11 cellular contexts compared by ENCODE assay signal in the genomic region with DNA sequence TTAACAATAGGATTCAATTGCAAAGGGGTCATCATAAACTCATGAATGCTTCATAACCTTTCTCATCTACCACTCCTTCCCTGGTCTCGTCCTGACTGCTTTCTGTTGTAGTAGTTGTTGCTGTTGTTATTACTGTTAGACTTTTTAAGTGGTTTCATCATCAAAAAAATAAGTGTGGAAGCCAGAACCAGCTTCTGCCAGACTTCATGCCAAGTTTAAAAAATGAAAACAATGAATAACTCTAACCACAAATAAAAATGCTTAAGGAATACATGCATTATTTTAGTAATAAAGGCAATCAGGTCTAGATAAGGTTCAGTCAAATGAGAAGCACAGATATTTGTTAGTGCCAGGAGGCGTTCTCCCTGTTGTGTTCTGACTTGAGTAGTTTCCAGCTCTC.
"Had no signal": no experiment of that assay in that cellular context is flagged by ENCODE, and none has a peak within 500 bp of the region (broad histone marks: within the 10 kb centered on the region; RNA-seq: fewer than 3 reads in every experiment).

No MANE protein-coding gene starts in this region.

- FAIRE-seq: colon, pancreas had no signal

- H3K27me3 ChIP-seq: pancreas had no signal

- H3K36me3 ChIP-seq: pancreas had no signal

- H3K4me3 Mint-ChIP-seq: activated B cell treated with CpG ODN at 0.5 μM for 24 hours; activated naive CD8-positive, alpha-beta T cell; naive thymus-derived CD4-positive, alpha-beta T cell; stimulated activated effector memory CD8-positive, alpha-beta T cell treated with anti-CD3 and anti-CD28 coated beads, Interleukin-12 subunit alpha, Interleukin-12 subunit beta, amount 100 ng/mL, for 72 hours had no signal

- H3K4me3 ChIP-seq: mucosa of descending colon, pancreas had no signal

- H3K27ac Mint-ChIP-seq: activated B cell treated with CpG ODN at 0.5 μM for 24 hours; activated naive CD8-positive, alpha-beta T cell; naive thymus-derived CD4-positive, alpha-beta T cell; stimulated activated effector memory CD8-positive, alpha-beta T cell treated with anti-CD3 and anti-CD28 coated beads, Interleukin-12 subunit alpha, Interleukin-12 subunit beta, amount 100 ng/mL, for 72 hours had no signal

- H3K27me3 Mint-ChIP-seq: activated B cell treated with CpG ODN at 0.5 μM for 24 hours; activated naive CD8-positive, alpha-beta T cell; naive thymus-derived CD4-positive, alpha-beta T cell had no signal

- H3K4me1 Mint-ChIP-seq: activated B cell treated with CpG ODN at 0.5 μM for 24 hours; naive thymus-derived CD4-positive, alpha-beta T cell; stimulated activated effector memory CD8-positive, alpha-beta T cell treated with anti-CD3 and anti-CD28 coated beads, Interleukin-12 subunit alpha, Interleukin-12 subunit beta, amount 100 ng/mL, for 72 hours had no signal

- DNase-seq: activated B cell treated with CpG ODN at 0.5 μM for 24 hours; activated CD4-positive, alpha-beta T cell treated with anti-CD3 and anti-CD28 coated beads for 48 hours; activated gamma-delta T cell treated with Interleukin-2 at 50 U/mL for 16 hours; islet precursor cell; mucosa of descending colon; naive thymus-derived CD4-positive, alpha-beta T cell; pancreas; SW 1271 had no signal

- H3K36me3 Mint-ChIP-seq: activated naive CD8-positive, alpha-beta T cell; naive thymus-derived CD4-positive, alpha-beta T cell; stimulated activated effector memory CD8-positive, alpha-beta T cell treated with anti-CD3 and anti-CD28 coated beads, Interleukin-12 subunit alpha, Interleukin-12 subunit beta, amount 100 ng/mL, for 72 hours had no signal
